In genomic region chr11:69449320-69450063, GRCh38 we compare ENCODE assay signal across 1 cellular context.
A peak's percentile ranks its signal among the peaks of the same experiment; 100 is the strongest.
TF ChIP-seq lines count a peak whose summit lies in the region.

No MANE protein-coding gene starts in this region.

TF ChIP-seq in K562, 482 proteins besides CTCF, POLR2A, EP300 and RAD21 (continued from another document and continues in another):
- TF ChIP-seq ZNF184 (CRISPR knock-in tag; IDR thresholded peaks at IDR 0.05) (no peak), ETS1 (conservative IDR thresholded peaks at IDR 0.05; ENCODE audit: control insufficient read depth, low read depth, low read length) (peak; percentile 96), EP400 (IDR thresholded peaks at IDR 0.05) (peak; percentile 26; the same call in 1 of the 2 replicates), NCOA6 (IDR thresholded peaks at IDR 0.05) (no peak), GABPA (tag; conservative IDR thresholded peaks at IDR 0.05; ENCODE audit: low read depth) (no peak), CEBPB (tag; IDR thresholded peaks at IDR 0.05) (no peak), FOXM1 (IDR thresholded peaks at IDR 0.05; ENCODE audit: low read depth) (peak; percentile 70; the same call in 1 of the 2 replicates), FOXM1 (CRISPR knock-in tag; IDR thresholded peaks at IDR 0.05; ENCODE audit: low read depth) (no peak), ZNF609 (CRISPR knock-in tag; IDR thresholded peaks at IDR 0.05; ENCODE audit: borderline replicate concordance) (no peak), ZNF77 (CRISPR knock-in tag; IDR thresholded peaks at IDR 0.05) (no peak), NONO (IDR thresholded peaks at IDR 0.05; ENCODE audit: low read depth in 2 of 2, low read length in 1 of 2) (no peak), MTA3 (IDR thresholded peaks at IDR 0.05; ENCODE audit: borderline replicate concordance) (peak; percentile 91), HNRNPLL (IDR thresholded peaks at IDR 0.05; ENCODE audit: low read depth, low read length, poor library complexity, severe bottlenecking) (peak; percentile 30), ZNF311 (CRISPR knock-in tag; IDR thresholded peaks at IDR 0.05) (0 out of 2 replicates have a peak, but pooled peaks have one; percentile 18), ZKSCAN8 (CRISPR knock-in tag; IDR thresholded peaks at IDR 0.05) (no peak), ARNT (IDR thresholded peaks at IDR 0.05) (peak in 1 of 2 experiments; percentile 73; a peak in 2 of 4 replicates), NELFE (IDR thresholded peaks at IDR 0.05; ENCODE audit: insufficient read depth, insufficient read length) (no peak), ZNF121 (CRISPR knock-in tag; conservative IDR thresholded peaks at IDR 0.05) (no peak), IRF1 (CRISPR knock-in tag; IDR thresholded peaks at IDR 0.05; ENCODE audit: borderline replicate concordance) (no peak), SAFB2 (IDR thresholded peaks at IDR 0.05; ENCODE audit: borderline replicate concordance, low read depth, low read length, severe bottlenecking) (no peak), TSHZ1 (CRISPR knock-in tag; IDR thresholded peaks at IDR 0.05) (no peak), SMAD3 (CRISPR knock-in tag; conservative IDR thresholded peaks at IDR 0.05) (no peak), FOXJ3 (CRISPR knock-in tag; IDR thresholded peaks at IDR 0.05) (no peak), ZFPM2 (CRISPR knock-in tag; IDR thresholded peaks at IDR 0.05) (no peak), POLR2G (IDR thresholded peaks at IDR 0.05; ENCODE audit: low read depth, low read length) (peak; percentile 77), HDAC1 (IDR thresholded peaks at IDR 0.05) (peak; percentile 29 to 69; a peak in 2 of 4 replicates), KHSRP (IDR thresholded peaks at IDR 0.05) (no peak), TAF1 (IDR thresholded peaks at IDR 0.05; ENCODE audit: control insufficient read depth, extremely low read depth, insufficient read depth, low read length, severe bottlenecking) (peak; percentile 55), CBFA2T3 (IDR thresholded peaks at IDR 0.05) (peak; percentile 92), CBX8 (IDR thresholded peaks at IDR 0.05; ENCODE audit: borderline replicate concordance, extremely low read depth, low read depth, low read length, poor library complexity, severe bottlenecking) (no peak), NCOA2 (IDR thresholded peaks at IDR 0.05; ENCODE audit: partially characterized antibody in 2 of 2) (no peak), MTA1 (IDR thresholded peaks at IDR 0.05; ENCODE audit: borderline replicate concordance) (peak; percentile 67; the same call in 1 of the 2 replicates), HMG20A (CRISPR knock-in tag; conservative IDR thresholded peaks at IDR 0.05) (no peak), HINFP (tag; conservative IDR thresholded peaks at IDR 0.05; ENCODE audit: low read depth) (no peak), MAFK (IDR thresholded peaks at IDR 0.05; ENCODE audit: low read length) (0 out of 2 replicates have a peak, but pooled peaks have one; percentile 15), ZNF175 (CRISPR knock-in tag; IDR thresholded peaks at IDR 0.05; ENCODE audit: low read depth) (0 out of 2 replicates have a peak, but pooled peaks have one; percentile 30), CHD2 (IDR thresholded peaks at IDR 0.05; ENCODE audit: low read depth, low read length) (no peak), TSC22D4 (tag; IDR thresholded peaks at IDR 0.05) (no peak), CREBBP (IDR thresholded peaks at IDR 0.05; ENCODE audit: low read depth, low read length) (no peak), SIRT6 (IDR thresholded peaks at IDR 0.05; ENCODE audit: low read depth, low read length) (no peak), XRCC5 (IDR thresholded peaks at IDR 0.05; ENCODE audit: low read depth, low read length) (no peak), ZNF592 (IDR thresholded peaks at IDR 0.05) (no peak; the same call in 1 of the 2 replicates), YY1 (IDR thresholded peaks at IDR 0.05; ENCODE audit: borderline replicate concordance in 1 of 3, control insufficient read depth in 1 of 3, extremely low read depth in 1 of 3, insufficient read depth in 3 of 3, insufficient read length in 1 of 3, insufficient replicate concordance in 2 of 3, low read depth in 1 of 3, low read length in 2 of 3) (peak in 2 of 3 experiments; percentile 51 to 54), E2F8 (IDR thresholded peaks at IDR 0.05; ENCODE audit: low read depth, partially characterized antibody) (no peak), NBN (IDR thresholded peaks at IDR 0.05; ENCODE audit: low read depth) (0 out of 2 replicates have a peak, but pooled peaks have one; percentile 58)
